In genomic region chr7:50293509-50294179, GRCh38 we compare ENCODE assay signal across 17 cellular contexts. TPM values are rescaled to one million over a fixed set of nuclear protein-coding genes. Genes with fewer than 3 reads are reported as not detected.
A peak's percentile ranks its signal among the peaks of the same experiment; 100 is the strongest.
DNase-seq lines count a peak whose midpoint lies in the region; ATAC-seq and TF ChIP-seq lines count a peak whose summit lies in the region.
"Had no signal": no experiment of that assay in that cellular context is flagged by ENCODE, and none has a peak within 500 bp of the region (broad histone marks: within the 10 kb centered on the region; RNA-seq: fewer than 3 reads in every experiment).

No MANE protein-coding gene starts in this region.

- TF ChIP-seq EP300 in stomach (IDR thresholded peaks at IDR 0.05), result no peak

- H3K9me3 ChIP-seq in stomach, result no peaks in the 10 kb centered on the region
- H3K9me3 ChIP-seq in endodermal cell (ENCODE audit: control insufficient read depth, low read length), result no peaks in the 10 kb centered on the region
- H3K9me3 ChIP-seq: SJSA1 had no signal

- H3K36me3 ChIP-seq in stomach (no peaks in the 10 kb centered on the region), endodermal cell (ENCODE audit: control insufficient read depth, insufficient read depth, low read length) (no peaks in the 10 kb centered on the region)
- H3K36me3 ChIP-seq: SJSA1 had no signal

- peak overlapping the region; percentile 88 for H3K27ac Mint-ChIP-seq in activated naive CD8-positive, alpha-beta T cell treated with anti-CD3 and anti-CD28 coated beads, Interleukin-2, amount 50 U/mL, for 24 hours
- H3K27ac Mint-ChIP-seq in endodermal cell, result no peak overlapping the region
- H3K27ac Mint-ChIP-seq: activated naive CD8-positive, alpha-beta T cell treated with anti-CD3 and anti-CD28 coated beads, Interleukin-2, amount 10 ng/mL, durations not matched to agents 7 days and 5 days had no signal

- H3K9me3 Mint-ChIP-seq in activated naive CD8-positive, alpha-beta T cell treated with anti-CD3 and anti-CD28 coated beads, Interleukin-2, amount 50 U/mL, for 24 hours, result no peaks in the 10 kb centered on the region
- H3K9me3 Mint-ChIP-seq in endodermal cell, result no peaks in the 10 kb centered on the region
- H3K9me3 Mint-ChIP-seq: naive thymus-derived CD8-positive, alpha-beta T cell had no signal

- H3K27me3 ChIP-seq in stomach, result peaks cover 0 to 7% (median 0%) of the 10 kb centered on the region in 3 donors
- H3K27me3 ChIP-seq in endodermal cell (ENCODE audit: control insufficient read depth, insufficient read depth, low read length, poor library complexity, severe bottlenecking), result no peaks in the 10 kb centered on the region

- peaks cover 51% of the 10 kb centered on the region for H3K4me1 Mint-ChIP-seq in activated naive CD8-positive, alpha-beta T cell treated with anti-CD3 and anti-CD28 coated beads, Interleukin-2, amount 50 U/mL, for 24 hours
- no peaks in the 10 kb centered on the region for H3K4me1 Mint-ChIP-seq in endodermal cell

- H3K4me3 ChIP-seq in stomach (no peak overlapping the region), endodermal cell (ENCODE audit: low read length) (no peak overlapping the region)
- H3K4me3 ChIP-seq: SJSA1, skin epidermis had no signal

- H3K27ac ChIP-seq in stomach, result no peak overlapping the region
- no peak overlapping the region for H3K27ac ChIP-seq in endodermal cell (ENCODE audit: low read depth, low read length)
- H3K27ac ChIP-seq: SJSA1, skin epidermis had no signal

- no peaks in the 10 kb centered on the region for H3K27me3 Mint-ChIP-seq in activated naive CD8-positive, alpha-beta T cell treated with anti-CD3 and anti-CD28 coated beads, Interleukin-2, amount 50 U/mL, for 24 hours
- peaks cover 7% of the 10 kb centered on the region for H3K27me3 Mint-ChIP-seq in endodermal cell (ENCODE audit: insufficient read depth)
- H3K27me3 Mint-ChIP-seq: naive thymus-derived CD8-positive, alpha-beta T cell had no signal

- H3K9ac ChIP-seq in endodermal cell (ENCODE audit: extremely low read depth, low read length, poor library complexity, severe bottlenecking), result no peak overlapping the region

- DNase-seq in activated naive CD8-positive, alpha-beta T cell treated with anti-CD3 and anti-CD28 coated beads, Interleukin-2, amount 50 U/mL, for 24 hours, result no peak
- DNase-seq in stomach (no peak), endodermal cell (no peak), D341Med (ENCODE audit: low spot score) (no peak), omental fat pad (ENCODE audit: low spot score) (no peak)
- DNase-seq: activated naive CD8-positive, alpha-beta T cell treated with anti-CD3 and anti-CD28 coated beads, Interleukin-2, amount 10 ng/mL, durations not matched to agents 7 days and 5 days; COR-L47; cortex of kidney; MV-4-11; naive thymus-derived CD8-positive, alpha-beta T cell; NCI-H526 treated with DMSO at 0.1 percent for 48 hours had no signal

- no peak for TF ChIP-seq POLR2A in stomach (IDR thresholded peaks at IDR 0.05)

- intact Hi-C loops in stomach (cut with DNase I; ENCODE audit: low total_unique reads), result no loop called here

- no peak overlapping the region for H3K4me3 Mint-ChIP-seq in activated naive CD8-positive, alpha-beta T cell treated with anti-CD3 and anti-CD28 coated beads, Interleukin-2, amount 50 U/mL, for 24 hours
- H3K4me3 Mint-ChIP-seq in endodermal cell, result no peak overlapping the region
- H3K4me3 Mint-ChIP-seq: activated naive CD8-positive, alpha-beta T cell treated with anti-CD3 and anti-CD28 coated beads, Interleukin-2, amount 10 ng/mL, durations not matched to agents 7 days and 5 days; naive thymus-derived CD8-positive, alpha-beta T cell had no signal

- H3K4me1 ChIP-seq in stomach, result no peaks in the 10 kb centered on the region
- no peaks in the 10 kb centered on the region for H3K4me1 ChIP-seq in endodermal cell (ENCODE audit: control insufficient read depth, insufficient read depth, low read length)
- H3K4me1 ChIP-seq: SJSA1 had no signal

- TF ChIP-seq CTCF in stomach (IDR thresholded peaks at IDR 0.05), result no peak
- TF ChIP-seq CTCF in endodermal cell (conservative IDR thresholded peaks at IDR 0.05), result no peak
- TF ChIP-seq CTCF in omental fat pad (IDR thresholded peaks at IDR 0.05), result no peak

- no peaks in the 10 kb centered on the region for H3K36me3 Mint-ChIP-seq in activated naive CD8-positive, alpha-beta T cell treated with anti-CD3 and anti-CD28 coated beads, Interleukin-2, amount 50 U/mL, for 24 hours (ENCODE audit: low read depth)
- H3K36me3 Mint-ChIP-seq in endodermal cell (ENCODE audit: low read depth), result no peaks in the 10 kb centered on the region
- H3K36me3 Mint-ChIP-seq: naive thymus-derived CD8-positive, alpha-beta T cell had no signal

- 80 to 92% (median 87%) methylated on average over 7 of the region's 7 CpGs for WGBS in stomach, 5 donors
- WGBS in endodermal cell (ENCODE audit: insufficient coverage in 1 of 2, insufficient read length in 1 of 2), 2 experiments, result 92 to 93% methylated on average over 7 of the region's 7 CpGs

- ATAC-seq in GM18907 (IDR thresholded peaks at IDR 0.05; ENCODE audit: unreplicated experiment), result peak; percentile 70
- peak; percentile 62 for ATAC-seq in GM21447 (IDR thresholded peaks at IDR 0.05; ENCODE audit: unreplicated experiment)
- ATAC-seq in HG03064 (IDR thresholded peaks at IDR 0.05; ENCODE audit: low read depth, unreplicated experiment), result peak; percentile 64
- no peak for ATAC-seq in activated naive CD8-positive, alpha-beta T cell treated with anti-CD3 and anti-CD28 coated beads, Interleukin-2, amount 50 U/mL, for 24 hours
- ATAC-seq in omental fat pad (ENCODE audit: low FRiP score), result no peak
- ATAC-seq: naive thymus-derived CD8-positive, alpha-beta T cell had no signal

RNA-seq across cellular contexts. Expression of gene IKZF1, which starts 10.9 kb away (rescaled TPM):
- 100 to 1,000 TPM in 1 of 5 donors, 10 to 100 TPM in 3, 1 to 10 TPM in 1; 4.5 to 139 (median 14.0) TPM for total RNA-seq in stomach
- 1 to 10 TPM; 1.5 to 6.4 (median 1.8) TPM for polyA plus RNA-seq in stomach
- under 1 TPM; 0.44 to 0.55 TPM for total RNA-seq in endodermal cell
- 3.3 TPM for polyA plus RNA-seq in endodermal cell (2013, experiment 1 of 2)
- polyA plus RNA-seq in endodermal cell (2013, experiment 2 of 2), result 3.6 TPM
- total RNA-seq in omental fat pad, result 10 to 100 TPM; 14.6 to 34.5 (median 21.7) TPM
- total RNA-seq: SJSA1 had no signal
- polyA plus RNA-seq: keratinocyte had no signal

Comparison
In these comparisons a context has a peak if more than half of its experiments do, and no peak if none do; other contexts are left out.
1. ATAC-seq: peak in GM18907 (single experiment), GM21447 (single experiment) and HG03064 (single experiment); none in activated naive CD8-positive, alpha-beta T cell treated with anti-CD3 and anti-CD28 coated beads, Interleukin-2, amount 50 U/mL, for 24 hours (single experiment) and omental fat pad (single experiment).